ENCODE assay signal across 8 cellular contexts in the genomic region with DNA sequence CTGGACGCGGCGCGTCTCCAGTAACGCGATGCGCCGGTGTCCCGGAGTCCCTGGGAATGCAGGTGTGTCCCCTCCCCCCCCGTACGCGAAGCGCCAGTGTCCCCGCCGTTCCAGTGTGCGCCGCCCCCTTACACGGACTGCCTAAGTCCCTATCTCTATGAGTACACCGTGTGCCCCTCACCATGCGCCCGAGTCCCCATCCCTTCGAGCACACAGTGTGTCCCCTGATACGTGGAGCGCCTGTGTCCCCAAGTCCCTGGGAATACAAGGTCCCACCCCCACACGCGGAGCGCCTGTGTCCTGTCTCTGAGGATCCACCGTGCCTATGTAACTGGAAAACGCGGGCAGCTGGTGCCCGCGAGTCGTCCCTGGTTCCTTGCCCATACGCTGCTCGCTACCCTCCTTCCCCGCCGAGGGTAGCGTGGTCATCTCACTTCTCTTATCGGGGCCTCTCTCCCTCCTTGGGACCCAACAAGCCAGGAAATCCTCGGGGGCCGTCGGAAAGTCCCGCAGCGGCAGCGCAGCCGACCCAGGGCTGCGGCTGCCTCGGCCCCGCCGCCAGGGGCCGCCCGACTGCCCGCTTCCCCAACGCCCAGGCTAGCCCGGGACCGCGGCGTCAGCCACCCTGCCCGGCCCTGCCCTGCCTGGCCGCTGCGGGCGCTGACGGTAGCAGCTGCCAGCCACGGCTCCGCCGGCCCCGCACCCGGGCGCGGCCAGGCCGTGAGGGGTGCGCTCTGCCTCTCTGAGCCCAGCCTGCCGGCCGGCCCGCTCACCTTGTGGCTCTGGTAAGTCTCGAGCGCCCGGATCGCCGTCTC. TPM values are rescaled to one million over a fixed set of nuclear protein-coding genes. Genes with fewer than 3 reads are reported as not detected.
A peak's percentile ranks its signal among the peaks of the same experiment; 100 is the strongest.
DNase-seq lines count a peak whose midpoint lies in the region; ATAC-seq lines count a peak whose summit lies in the region.

No MANE protein-coding gene starts in this region.

- DNase-seq in NCI-H524 (lab: John Stamatoyannopoulos, UW) (peak; percentile 14 to 62), NCI-H524 treated with DMSO at 0.1 percent for 48 hours (lab: John Stamatoyannopoulos, UW) (no peak), NCI-H1694 treated with DMSO at 0.1 percent for 48 hours (lab: John Stamatoyannopoulos, UW) (peak; percentile 42), cerebellum (ENCODE audit: low spot score) (peak; percentile 63), kidney glomerular epithelial cell (lab: John Stamatoyannopoulos, UW) (peak; percentile 70)
- peak; percentile 55 to 73 for DNase-seq in stimulated activated CD4-positive, alpha-beta T cell treated with anti-CD3 and anti-CD28 coated beads, Interleukin-15, amount 100 ng/mL, for 1 hour (ENCODE audit: low read depth in 1 of 2, low spot score in 1 of 2)

- peak; percentile 58 for ATAC-seq in HG02678 (IDR thresholded peaks at IDR 0.05; ENCODE audit: unreplicated experiment)
- ATAC-seq in activated CD4-positive, CD25-positive, alpha-beta regulatory T cell treated with anti-CD3 and anti-CD28 coated beads, Interleukin-2, amount 50 U/mL, for 24 hours: peak; percentile 67 to 78

RNA-seq across cellular contexts. Expression of a gene that starts 0.6 kb away (rescaled TPM):
- total RNA-seq in cerebellum: 5.4 TPM
